ENCODE assay signal across 1 cellular context in the genomic region with DNA sequence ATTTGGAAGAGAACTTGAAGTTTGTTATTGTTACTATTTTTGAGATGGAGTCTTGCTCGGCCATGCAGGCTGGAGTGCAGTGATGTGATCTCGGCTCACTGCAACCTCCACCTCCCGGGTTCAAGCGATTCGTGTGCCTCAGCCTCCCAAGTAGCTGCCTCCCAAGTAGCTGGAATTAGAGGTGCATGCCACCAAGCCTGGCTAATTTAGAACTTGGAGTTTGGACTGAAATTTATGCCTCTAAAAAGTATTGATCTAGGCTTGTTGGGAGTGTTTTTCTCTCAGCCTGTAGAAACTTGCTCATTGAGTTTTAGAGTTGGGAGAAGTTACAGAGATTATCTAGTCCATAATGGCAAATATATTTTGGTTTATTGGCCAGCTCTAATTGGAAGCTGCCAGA.
TF ChIP-seq lines count a peak whose summit lies in the region.

No MANE protein-coding gene starts in this region.

TF ChIP-seq in HEK293, 187 proteins besides CTCF, POLR2A, EP300 and RAD21 (continued from another document):
- TF ChIP-seq, protein P1, sequence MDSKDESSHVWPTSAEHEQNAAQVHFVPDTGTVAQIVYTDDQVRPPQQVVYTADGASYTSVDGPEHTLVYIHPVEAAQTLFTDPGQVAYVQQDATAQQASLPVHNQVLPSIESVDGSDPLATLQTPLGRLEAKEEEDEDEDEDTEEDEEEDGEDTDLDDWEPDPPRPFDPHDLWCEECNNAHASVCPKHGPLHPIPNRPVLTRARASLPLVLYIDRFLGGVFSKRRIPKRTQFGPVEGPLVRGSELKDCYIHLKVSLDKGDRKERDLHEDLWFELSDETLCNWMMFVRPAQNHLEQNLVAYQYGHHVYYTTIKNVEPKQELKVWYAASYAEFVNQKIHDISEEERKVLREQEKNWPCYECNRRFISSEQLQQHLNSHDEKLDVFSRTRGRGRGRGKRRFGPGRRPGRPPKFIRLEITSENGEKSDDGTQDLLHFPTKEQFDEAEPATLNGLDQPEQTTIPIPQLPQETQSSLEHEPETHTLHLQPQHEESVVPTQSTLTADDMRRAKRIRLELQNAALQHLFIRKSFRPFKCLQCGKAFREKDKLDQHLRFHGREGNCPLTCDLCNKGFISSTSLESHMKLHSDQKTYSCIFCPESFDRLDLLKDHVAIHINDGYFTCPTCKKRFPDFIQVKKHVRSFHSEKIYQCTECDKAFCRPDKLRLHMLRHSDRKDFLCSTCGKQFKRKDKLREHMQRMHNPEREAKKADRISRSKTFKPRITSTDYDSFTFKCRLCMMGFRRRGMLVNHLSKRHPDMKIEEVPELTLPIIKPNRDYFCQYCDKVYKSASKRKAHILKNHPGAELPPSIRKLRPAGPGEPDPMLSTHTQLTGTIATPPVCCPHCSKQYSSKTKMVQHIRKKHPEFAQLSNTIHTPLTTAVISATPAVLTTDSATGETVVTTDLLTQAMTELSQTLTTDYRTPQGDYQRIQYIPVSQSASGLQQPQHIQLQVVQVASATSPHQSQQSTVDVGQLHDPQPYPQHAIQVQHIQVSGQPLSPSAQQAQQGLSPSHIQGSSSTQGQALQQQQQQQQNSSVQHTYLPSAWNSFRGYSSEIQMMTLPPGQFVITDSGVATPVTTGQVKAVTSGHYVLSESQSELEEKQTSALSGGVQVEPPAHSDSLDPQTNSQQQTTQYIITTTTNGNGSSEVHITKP (tag by site-specific recombination; IDR thresholded peaks at IDR 0.05) = no peak
- TF ChIP-seq ZIC2 (tag by site-specific recombination; IDR thresholded peaks at IDR 0.05) = no peak
